In the genomic region with DNA sequence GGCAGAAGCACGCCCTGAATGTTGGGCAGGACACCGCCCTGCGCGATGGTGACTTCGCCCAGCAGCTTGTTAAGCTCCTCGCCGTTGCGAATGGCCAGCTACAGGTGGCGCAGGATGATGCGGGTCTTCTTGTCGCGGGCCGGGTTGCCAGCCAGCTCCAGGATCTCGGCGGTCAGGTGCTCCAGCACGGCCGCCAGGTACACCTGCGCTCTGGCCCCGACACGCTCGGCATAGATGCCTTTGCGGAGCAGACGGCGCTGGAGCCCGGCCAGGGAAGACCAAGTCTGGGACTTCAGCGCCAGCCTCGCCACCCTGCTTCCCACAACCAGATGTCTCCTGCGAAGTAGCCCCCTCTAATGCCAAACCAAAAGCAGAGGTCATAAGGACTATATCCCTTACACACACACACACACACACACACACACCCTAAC, we compare ENCODE assay signal across 9 cellular contexts. TPM values are rescaled to one million over a fixed set of nuclear protein-coding genes. Genes with fewer than 3 reads are reported as not detected.
DNase-seq lines count a peak whose midpoint lies in the region; ATAC-seq and TF ChIP-seq lines count a peak whose summit lies in the region.
"Had no signal": no experiment of that assay in that cellular context is flagged by ENCODE, and none has a peak within 500 bp of the region (broad histone marks: within the 10 kb centered on the region; RNA-seq: fewer than 3 reads in every experiment).

No MANE protein-coding gene starts in this region.

- intact Hi-C loops in colonic mucosa (cut with DNase I): no loop called here

- no peaks in the 10 kb centered on the region for H4K20me1 ChIP-seq in osteoblast (ENCODE audit: insufficient read depth, low read length)

- H3K27ac ChIP-seq in colonic mucosa (no peak overlapping the region), osteoblast (ENCODE audit: low read depth, low read length) (no peak overlapping the region)

- no peak for ATAC-seq in GM21515 (IDR thresholded peaks at IDR 0.05; ENCODE audit: unreplicated experiment)

- no peak overlapping the region for H3K4me3 ChIP-seq in colonic mucosa
- peak overlapping the region; percentile 48 for H3K4me3 ChIP-seq in osteoblast (ENCODE audit: insufficient read depth, low read length)

- no peaks in the 10 kb centered on the region for H3K79me2 ChIP-seq in osteoblast (ENCODE audit: insufficient read depth, low read length)

- H3K27me3 ChIP-seq in colonic mucosa: no peaks in the 10 kb centered on the region
- H3K27me3 ChIP-seq in osteoblast (ENCODE audit: insufficient read depth, low read length): no peaks in the 10 kb centered on the region

- no peaks in the 10 kb centered on the region for H3K9me3 ChIP-seq in colonic mucosa
- no peaks in the 10 kb centered on the region for H3K9me3 ChIP-seq in osteoblast (ENCODE audit: low read depth, low read length)

- peak overlapping the region; percentile 77 for H2AFZ ChIP-seq in osteoblast (ENCODE audit: low read length)

- TF ChIP-seq CTCF in colonic mucosa (IDR thresholded peaks at IDR 0.05) (no peak), osteoblast (IDR thresholded peaks at IDR 0.05; ENCODE audit: extremely low read depth, low read depth, low read length) (no peak)

- H3K36me3 ChIP-seq in colonic mucosa: no peaks in the 10 kb centered on the region
- no peaks in the 10 kb centered on the region for H3K36me3 ChIP-seq in osteoblast (ENCODE audit: insufficient read depth, low read length)

- DNase-seq in COLO668 (lab: John Stamatoyannopoulos, UW; ENCODE audit: unreplicated experiment): peak; percentile 49
- peak; percentile 38 for DNase-seq in activated CD4-positive, CD25-positive, alpha-beta regulatory T cell treated with anti-CD3 and anti-CD28 coated beads, Interleukin-2, amount 50 U/mL, for 72 hours
- peak; percentile 16 for DNase-seq in colonic mucosa
- DNase-seq in osteoblast (ENCODE audit: insufficient read length, low spot score, missing footprints): peak; percentile 23
- DNase-seq in SIG-M5 treated with dmso at 0.1 percent for 504 hours (lab: John Stamatoyannopoulos, UW; ENCODE audit: unreplicated experiment): no peak
- no peak for DNase-seq in DMS79 (lab: John Stamatoyannopoulos, UW)
- DNase-seq in NCI-H2227 (lab: John Stamatoyannopoulos, UW; ENCODE audit: unreplicated experiment): no peak
- DNase-seq: DND-41 had no signal

- no peak overlapping the region for H3K9ac ChIP-seq in colonic mucosa (ENCODE audit: low read depth in 2 of 2, low read length in 2 of 2)

- peak overlapping the region; percentile 50 for H3K4me2 ChIP-seq in osteoblast (ENCODE audit: insufficient read depth, low read length)

- H3K4me1 ChIP-seq in colonic mucosa (no peaks in the 10 kb centered on the region), osteoblast (ENCODE audit: insufficient read depth, low read length) (peaks cover 9% of the 10 kb centered on the region)

RNA-seq across cellular contexts. Expression of a gene that starts 8.0 kb away (rescaled TPM):
- not detected for total RNA-seq in colonic mucosa
- total RNA-seq in osteoblast: not detected in 2 replicates

RNA-seq across cellular contexts. Expression of a gene that starts 48.4 kb away (rescaled TPM):
- total RNA-seq in colonic mucosa (not detected), osteoblast (not detected in 2 replicates)

RNA-seq across cellular contexts. Expression of a gene that starts 50.2 kb away (rescaled TPM):
- total RNA-seq in colonic mucosa (not detected), osteoblast (not detected in 2 replicates)

Comparison
In these comparisons a context has a peak if more than half of its experiments do, and no peak if none do; other contexts are left out.
1. DNase-seq: peak in COLO668 (single experiment), activated CD4-positive, CD25-positive, alpha-beta regulatory T cell treated with anti-CD3 and anti-CD28 coated beads, Interleukin-2, amount 50 U/mL, for 72 hours (single experiment), colonic mucosa (single experiment) and osteoblast (single experiment); none in SIG-M5 treated with dmso at 0.1 percent for 504 hours (single experiment), DMS79 (single experiment) and NCI-H2227 (single experiment).